Comparison of ENCODE assay signal across 28 cellular contexts in the genomic region with DNA sequence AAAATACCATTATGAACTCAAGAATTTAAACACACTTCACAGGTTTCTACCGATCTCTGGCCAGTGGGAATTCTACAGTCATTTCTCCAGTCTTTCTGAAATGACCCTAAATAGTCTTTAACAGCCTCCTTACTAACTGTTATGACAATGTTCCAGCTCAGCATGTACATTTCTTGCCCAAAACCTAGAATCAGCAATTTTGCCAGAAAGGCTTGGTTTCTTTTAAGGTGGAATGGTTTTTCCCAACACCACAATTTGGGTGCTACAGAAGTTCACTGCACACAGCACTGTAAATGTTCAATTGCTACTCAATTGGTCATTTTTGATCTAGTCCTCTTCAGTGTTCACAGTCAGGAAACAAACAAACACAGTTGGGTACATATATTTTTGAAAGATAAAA.
"Had no signal": no experiment of that assay in that cellular context is flagged by ENCODE, and none has a peak within 500 bp of the region (broad histone marks: within the 10 kb centered on the region; RNA-seq: fewer than 3 reads in every experiment).

No MANE protein-coding gene starts in this region.

- DNase-seq: stimulated activated CD4-positive, alpha-beta T cell treated with anti-CD3 and anti-CD28 coated beads, Interleukin-2, amount 100 ng/mL, for 48 hours; stimulated activated CD4-positive, alpha-beta T cell treated with anti-CD3 and anti-CD28 coated beads, Interleukin-4, amount 100 ng/mL, for 1 hour; stimulated activated CD4-positive, alpha-beta T cell treated with anti-CD3 and anti-CD28 coated beads, Interleukin-4, amount 100 ng/mL, for 24 hours; stimulated activated CD4-positive, alpha-beta T cell treated with anti-CD3 and anti-CD28 coated beads, Interleukin-4, amount 100 ng/mL, for 4 hours; stimulated activated CD8-positive, alpha-beta memory T cell treated with anti-CD3 and anti-CD28 coated beads, Interleukin-4, amount 100 ng/mL, for 48 hours; stimulated activated naive B cell treated with anti-CD40 and anti-IgM and Interleukin-4, amounts not matched to agents 10 μg/mL and 1 μg/mL and 100 μg/mL, for 72 hours; stimulated activated naive CD4-positive, alpha-beta T cell; stimulated activated naive CD4-positive, alpha-beta T cell treated with Interleukin-2 at 50 U/mL for 16 hours; stimulated activated naive CD8-positive, alpha-beta T cell treated with anti-CD3 and anti-CD28 coated beads, Interleukin-15, amount 100 ng/mL, for 72 hours; stimulated activated naive CD8-positive, alpha-beta T cell treated with anti-CD3 and anti-CD28 coated beads, Interleukin-15, Interleukin-2, amounts not matched to agents 100 U/mL and 50 U/mL, for 24 hours; stomach; substantia nigra; testis; thyroid gland; tibial artery; transverse colon; trophoblast cell; upper lobe of left lung; upper lobe of right lung; uterus had no signal

- H3K4me3 ChIP-seq: stomach, suprapubic skin, testis, thoracic aorta, thyroid gland, tibial artery, tibial nerve, transverse colon, upper lobe of left lung, upper lobe of right lung, uterus, vagina had no signal

- H3K36me3 Mint-ChIP-seq: stimulated activated effector memory CD8-positive, alpha-beta T cell treated with anti-CD3 and anti-CD28 coated beads, Interleukin-12 subunit alpha, Interleukin-12 subunit beta, amount 100 ng/mL, for 72 hours had no signal

- H3K27me3 ChIP-seq: stomach, suprapubic skin, testis, thyroid gland, tibial artery, tibial nerve, transverse colon, upper lobe of left lung, upper lobe of right lung, uterus, vagina had no signal

- H3K4me1 Mint-ChIP-seq: stimulated activated memory B cell treated with anti-CD40 and anti-IgM and Interleukin-4, amounts not matched to agents 10 μg/mL and 1 μg/mL and 100 μg/mL, for 72 hours had no signal

- H3K27ac Mint-ChIP-seq: stimulated activated effector memory CD8-positive, alpha-beta T cell treated with anti-CD3 and anti-CD28 coated beads, Interleukin-12 subunit alpha, Interleukin-12 subunit beta, amount 100 ng/mL, for 72 hours; stimulated activated memory B cell treated with anti-CD40 and anti-IgM and Interleukin-4, amounts not matched to agents 10 μg/mL and 1 μg/mL and 100 μg/mL, for 72 hours; stimulated activated naive B cell treated with anti-CD40 and anti-IgM and Interleukin-4, amounts not matched to agents 10 μg/mL and 1 μg/mL and 100 μg/mL, for 72 hours; stimulated activated naive CD8-positive, alpha-beta T cell treated with anti-CD3 and anti-CD28 coated beads, Interleukin-15, amount 100 ng/mL, for 72 hours; stimulated activated naive CD8-positive, alpha-beta T cell treated with anti-CD3 and anti-CD28 coated beads, Interleukin-15, Interleukin-2, amounts not matched to agents 100 ng/mL and 50 ng/mL, for 24 hours; type B pancreatic cell had no signal

- H3K4me3 Mint-ChIP-seq: stimulated activated effector memory CD8-positive, alpha-beta T cell treated with anti-CD3 and anti-CD28 coated beads, Interleukin-12 subunit alpha, Interleukin-12 subunit beta, amount 100 ng/mL, for 72 hours; stimulated activated memory B cell treated with anti-CD40 and anti-IgM and Interleukin-4, amounts not matched to agents 10 μg/mL and 1 μg/mL and 100 μg/mL, for 72 hours; stimulated activated naive B cell treated with anti-CD40 and anti-IgM and Interleukin-4, amounts not matched to agents 10 μg/mL and 1 μg/mL and 100 μg/mL, for 72 hours; stimulated activated naive CD8-positive, alpha-beta T cell treated with anti-CD3 and anti-CD28 coated beads, Interleukin-15, amount 100 ng/mL, for 72 hours; stimulated activated naive CD8-positive, alpha-beta T cell treated with anti-CD3 and anti-CD28 coated beads, Interleukin-15, Interleukin-2, amounts not matched to agents 100 ng/mL and 50 ng/mL, for 24 hours; type B pancreatic cell had no signal

- ATAC-seq: stimulated activated effector memory CD8-positive, alpha-beta T cell treated with anti-CD3 and anti-CD28 coated beads, Interleukin-12 subunit alpha, Interleukin-12 subunit beta, amount 100 ng/mL, for 72 hours; stimulated activated memory B cell treated with anti-CD40 and anti-IgM and Interleukin-4, amounts not matched to agents 10 μg/mL and 1 μg/mL and 100 μg/mL, for 72 hours; stimulated activated naive B cell treated with anti-CD40 and anti-IgM and Interleukin-4, amounts not matched to agents 10 μg/mL and 1 μg/mL and 100 μg/mL, for 72 hours; stimulated activated naive CD8-positive, alpha-beta T cell treated with anti-CD3 and anti-CD28 coated beads, Interleukin-15, amount 100 ng/mL, for 72 hours; stimulated activated naive CD8-positive, alpha-beta T cell treated with anti-CD3 and anti-CD28 coated beads, Interleukin-15, Interleukin-2, amounts not matched to agents 100 U/mL and 50 U/mL, for 24 hours; upper lobe of right lung had no signal

- H3K36me3 ChIP-seq: transverse colon, upper lobe of right lung, uterus, vagina had no signal

- H3K9me3 ChIP-seq: testis, thoracic aorta, thyroid gland, upper lobe of right lung, vagina had no signal

- H3K27ac ChIP-seq: stomach, suprapubic skin, testis, thoracic aorta, thyroid gland, tibial artery, tibial nerve, transverse colon, upper lobe of left lung, upper lobe of right lung, uterus, vagina had no signal

- H3K27me3 Mint-ChIP-seq: type B pancreatic cell had no signal

- H3K4me1 ChIP-seq: stomach, suprapubic skin, testis, thyroid gland, tibial artery, tibial nerve, transverse colon, upper lobe of left lung, upper lobe of right lung, uterus, vagina had no signal
